ENCODE assay signal across 22 cellular contexts in genomic region chr5:2685651-2686050, GRCh38.
DNase-seq lines count a peak whose midpoint lies in the region; ATAC-seq and TF ChIP-seq lines count a peak whose summit lies in the region.
"Had no signal": no experiment of that assay in that cellular context is flagged by ENCODE, and none has a peak within 500 bp of the region (broad histone marks: within the 10 kb centered on the region; RNA-seq: fewer than 3 reads in every experiment).

No MANE protein-coding gene starts in this region.

- intact Hi-C loops in PC-3 (cut with micrococcal nuclease): no loop called here

- TF ChIP-seq CTCF in PC-3 (conservative IDR thresholded peaks at IDR 0.05; ENCODE audit: low read depth, low read length) (no peak), parathyroid adenoma (IDR thresholded peaks at IDR 0.05) (no peak)

- H3K27ac Mint-ChIP-seq in stimulated activated memory B cell treated with anti-CD40 and anti-IgM and Interleukin-4, amounts not matched to agents 10 μg/mL and 1 μg/mL and 100 μg/mL, for 72 hours: no peak overlapping the region
- H3K27ac Mint-ChIP-seq: activated CD8-positive, alpha-beta memory T cell treated with anti-CD3 and anti-CD28 coated beads, Interleukin-2, amount 10 ng/mL, durations not matched to agents 7 days and 5 days; activated T-helper 17 cell treated with anti-CD3 and anti-CD28 coated beads, Interleukin-2, amount 50 U/mL, for 72 hours; CD4-positive, alpha-beta T cell had no signal

- H3K4me3 Mint-ChIP-seq in stimulated activated memory B cell treated with anti-CD40 and anti-IgM and Interleukin-4, amounts not matched to agents 10 μg/mL and 1 μg/mL and 100 μg/mL, for 72 hours: no peak overlapping the region
- H3K4me3 Mint-ChIP-seq: activated CD8-positive, alpha-beta memory T cell treated with anti-CD3 and anti-CD28 coated beads, Interleukin-2, amount 10 ng/mL, durations not matched to agents 7 days and 5 days; activated T-helper 17 cell treated with anti-CD3 and anti-CD28 coated beads, Interleukin-2, amount 50 U/mL, for 72 hours; CD4-positive, alpha-beta T cell had no signal

- CTCF ChIA-PET in PC-3 (lab: Charles Lee): no interaction called here

- no peaks in the 10 kb centered on the region for H3K4me1 Mint-ChIP-seq in stimulated activated memory B cell treated with anti-CD40 and anti-IgM and Interleukin-4, amounts not matched to agents 10 μg/mL and 1 μg/mL and 100 μg/mL, for 72 hours
- H3K4me1 Mint-ChIP-seq: activated CD8-positive, alpha-beta memory T cell treated with anti-CD3 and anti-CD28 coated beads, Interleukin-2, amount 10 ng/mL, durations not matched to agents 7 days and 5 days; activated T-helper 17 cell treated with anti-CD3 and anti-CD28 coated beads, Interleukin-2, amount 50 U/mL, for 72 hours had no signal

- no peaks in the 10 kb centered on the region for H3K27me3 Mint-ChIP-seq in stimulated activated memory B cell treated with anti-CD40 and anti-IgM and Interleukin-4, amounts not matched to agents 10 μg/mL and 1 μg/mL and 100 μg/mL, for 72 hours
- H3K27me3 Mint-ChIP-seq: activated CD8-positive, alpha-beta memory T cell treated with anti-CD3 and anti-CD28 coated beads, Interleukin-2, amount 10 ng/mL, durations not matched to agents 7 days and 5 days; activated T-helper 17 cell treated with anti-CD3 and anti-CD28 coated beads, Interleukin-2, amount 50 U/mL, for 72 hours had no signal

- H3K79me2 ChIP-seq in PC-3 (ENCODE audit: low read length) (no peaks in the 10 kb centered on the region), parathyroid adenoma (no peaks in the 10 kb centered on the region)

- H2AFZ ChIP-seq in PC-3 (ENCODE audit: low read length): no peak overlapping the region
- H2AFZ ChIP-seq in parathyroid adenoma: peak overlapping the region; percentile 45

- H3K4me3 ChIP-seq in PC-3 (ENCODE audit: low read length): no peak overlapping the region
- H3K4me3 ChIP-seq in parathyroid adenoma (ENCODE audit: low read depth, low read length): no peak overlapping the region
- H3K4me3 ChIP-seq: left ventricle myocardium inferior, right lobe of liver, tibial artery had no signal

- no peak overlapping the region for H3K9ac ChIP-seq in PC-3 (ENCODE audit: low read length)
- no peak overlapping the region for H3K9ac ChIP-seq in parathyroid adenoma

- no peaks in the 10 kb centered on the region for H4K20me1 ChIP-seq in PC-3 (ENCODE audit: low read length)

- H3K27ac ChIP-seq in PC-3 (ENCODE audit: low read length): no peak overlapping the region
- H3K27ac ChIP-seq in parathyroid adenoma: no peak overlapping the region
- H3K27ac ChIP-seq: dorsolateral prefrontal cortex, left ventricle myocardium inferior, right lobe of liver, tibial artery had no signal

- peaks cover 7% of the 10 kb centered on the region for H3K9me3 Mint-ChIP-seq in stimulated activated memory B cell treated with anti-CD40 and anti-IgM and Interleukin-4, amounts not matched to agents 10 μg/mL and 1 μg/mL and 100 μg/mL, for 72 hours
- H3K9me3 Mint-ChIP-seq: activated T-helper 17 cell treated with anti-CD3 and anti-CD28 coated beads, Interleukin-2, amount 50 U/mL, for 72 hours; CD4-positive, alpha-beta T cell had no signal

- POLR2A ChIA-PET in PC-3 (lab: Charles Lee; ENCODE audit: unreplicated experiment): no interaction called here

- no peaks in the 10 kb centered on the region for H3F3A ChIP-seq in PC-3 (ENCODE audit: low read length, unreplicated experiment)

- H3K4me1 ChIP-seq in PC-3 (ENCODE audit: insufficient read depth, low read length): peaks cover 18% of the 10 kb centered on the region
- peaks cover 5% of the 10 kb centered on the region for H3K4me1 ChIP-seq in parathyroid adenoma
- H3K4me1 ChIP-seq: left ventricle myocardium inferior, right lobe of liver had no signal

- peaks cover 13% of the 10 kb centered on the region; the same call in 1 of the 2 replicates for H3K27me3 ChIP-seq in PC-3 (ENCODE audit: low read length)
- H3K27me3 ChIP-seq in parathyroid adenoma (ENCODE audit: control insufficient read depth, insufficient read depth, low read length): no peaks in the 10 kb centered on the region
- H3K27me3 ChIP-seq: right lobe of liver had no signal

- no peaks in the 10 kb centered on the region for H3K36me3 Mint-ChIP-seq in stimulated activated memory B cell treated with anti-CD40 and anti-IgM and Interleukin-4, amounts not matched to agents 10 μg/mL and 1 μg/mL and 100 μg/mL, for 72 hours
- H3K36me3 Mint-ChIP-seq: activated CD8-positive, alpha-beta memory T cell treated with anti-CD3 and anti-CD28 coated beads, Interleukin-2, amount 10 ng/mL, durations not matched to agents 7 days and 5 days had no signal

- BruUV-seq in PC-3 (replicated peaks; lab: Mats Ljungman, UMichigan): no TSS peak

- peak; percentile 80 for ATAC-seq in PC-3
- peak; percentile 74 for ATAC-seq in esophagus mucosa
- ATAC-seq in stimulated activated memory B cell treated with anti-CD40 and anti-IgM and Interleukin-4, amounts not matched to agents 10 μg/mL and 1 μg/mL and 100 μg/mL, for 72 hours: no peak
- no peak for ATAC-seq in HG02840 (IDR thresholded peaks at IDR 0.05; ENCODE audit: low FRiP score, unreplicated experiment)
- ATAC-seq: activated CD8-positive, alpha-beta memory T cell treated with anti-CD3 and anti-CD28 coated beads, Interleukin-2, amount 10 ng/mL, durations not matched to agents 7 days and 5 days; activated T-helper 17 cell treated with anti-CD3 and anti-CD28 coated beads, Interleukin-2, amount 50 U/mL, for 72 hours; right lobe of liver had no signal

- H3K9me3 ChIP-seq in PC-3 (ENCODE audit: low read length) (no peaks in the 10 kb centered on the region), parathyroid adenoma (ENCODE audit: control insufficient read depth, low read length) (no peaks in the 10 kb centered on the region)
- H3K9me3 ChIP-seq: left ventricle myocardium inferior, right lobe of liver, tibial artery had no signal

- peak; percentile 13 for DNase-seq in HT-29 (ENCODE audit: low spot score)
- DNase-seq in PC-3: peak; percentile 92
- no peak for DNase-seq in activated CD4-positive, alpha-beta T cell treated with anti-CD3 and anti-CD28 coated beads, Interleukin-2, amount 50 U/mL, for 4 hours
- no peak for DNase-seq in HUDEP-2 (lab: John Stamatoyannopoulos, UW; ENCODE audit: unreplicated experiment in 76 of 76)
- DNase-seq: activated CD4-positive, alpha-beta T cell treated with anti-CD3 and anti-CD28 coated beads for 4 hours; activated CD8-positive, alpha-beta memory T cell treated with anti-CD3 and anti-CD28 coated beads, Interleukin-2, amount 10 ng/mL, durations not matched to agents 7 days and 5 days; caudate nucleus; CD4-positive, alpha-beta T cell; dorsolateral prefrontal cortex; GOT3; left ventricle myocardium inferior; NCI-H1694; NCI-H446 treated with DMSO at 0.1 percent for 48 hours; right lobe of liver; Right ventricle myocardium superior; stimulated activated naive CD4-positive, alpha-beta T cell; tibial artery had no signal

- H3K36me3 ChIP-seq in PC-3 (ENCODE audit: low read depth, low read length) (no peaks in the 10 kb centered on the region), parathyroid adenoma (ENCODE audit: control insufficient read depth, insufficient read depth, low read length) (no peaks in the 10 kb centered on the region)
- H3K36me3 ChIP-seq: left ventricle myocardium inferior, right lobe of liver, tibial artery had no signal

- no peaks in the 10 kb centered on the region for H3K9me2 ChIP-seq in PC-3 (replicated peaks; ENCODE audit: low read length)

- H3K4me2 ChIP-seq in PC-3 (ENCODE audit: low read length) (peak overlapping the region; percentile 55; the same call in 1 of the 2 replicates), parathyroid adenoma (ENCODE audit: low read length) (no peak overlapping the region)

Comparison
In these comparisons a context has a peak if more than half of its experiments do, and no peak if none do; other contexts are left out.
1. DNase-seq: peak in HT-29 (single experiment) and PC-3 (single experiment); none in activated CD4-positive, alpha-beta T cell treated with anti-CD3 and anti-CD28 coated beads, Interleukin-2, amount 50 U/mL, for 4 hours (0 of 2) and HUDEP-2 (0 of 76).
2. ATAC-seq: peak in PC-3 (single experiment) and esophagus mucosa (single experiment); none in stimulated activated memory B cell treated with anti-CD40 and anti-IgM and Interleukin-4, amounts not matched to agents 10 μg/mL and 1 μg/mL and 100 μg/mL, for 72 hours (single experiment) and HG02840 (single experiment).